ENCODE assay signal across 24 cellular contexts in genomic region chr9:85973238-85973637, GRCh38.
"Had no signal": no experiment of that assay in that cellular context is flagged by ENCODE, and none has a peak within 500 bp of the region (broad histone marks: within the 10 kb centered on the region; RNA-seq: fewer than 3 reads in every experiment).

No MANE protein-coding gene starts in this region.

- H3K4me1 Mint-ChIP-seq: stimulated activated naive B cell treated with anti-CD40 and anti-IgM and Interleukin-4, amounts not matched to agents 10 μg/mL and 1 μg/mL and 100 μg/mL, for 72 hours; stimulated activated naive CD8-positive, alpha-beta T cell treated with anti-CD3 and anti-CD28 coated beads, Interleukin-15, amount 100 ng/mL, for 72 hours had no signal

- H3K27ac ChIP-seq: dorsolateral prefrontal cortex, gastrocnemius medialis, heart right ventricle, neutrophil, spleen, thoracic aorta, transverse colon had no signal

- H3K4me3 ChIP-seq: dorsolateral prefrontal cortex, gastrocnemius medialis, heart right ventricle, spleen, thoracic aorta, transverse colon had no signal

- H3K4me3 Mint-ChIP-seq: naive thymus-derived CD4-positive, alpha-beta T cell; stimulated activated naive B cell treated with anti-CD40 and anti-IgM and Interleukin-4, amounts not matched to agents 10 μg/mL and 1 μg/mL and 100 μg/mL, for 72 hours; stimulated activated naive CD8-positive, alpha-beta T cell treated with anti-CD3 and anti-CD28 coated beads, Interleukin-15, amount 100 ng/mL, for 72 hours had no signal

- FAIRE-seq: endometrium, islet of Langerhans had no signal

- H3K27me3 ChIP-seq: dorsolateral prefrontal cortex, gastrocnemius medialis, heart right ventricle, neutrophil, spleen, transverse colon had no signal

- H3K4me1 ChIP-seq: gastrocnemius medialis, heart right ventricle, spleen, transverse colon had no signal

- H3K27me3 Mint-ChIP-seq: naive thymus-derived CD4-positive, alpha-beta T cell; stimulated activated naive B cell treated with anti-CD40 and anti-IgM and Interleukin-4, amounts not matched to agents 10 μg/mL and 1 μg/mL and 100 μg/mL, for 72 hours; stimulated activated naive CD8-positive, alpha-beta T cell treated with anti-CD3 and anti-CD28 coated beads, Interleukin-15, amount 100 ng/mL, for 72 hours had no signal

- H3K27ac Mint-ChIP-seq: stimulated activated naive B cell treated with anti-CD40 and anti-IgM and Interleukin-4, amounts not matched to agents 10 μg/mL and 1 μg/mL and 100 μg/mL, for 72 hours; stimulated activated naive CD8-positive, alpha-beta T cell treated with anti-CD3 and anti-CD28 coated beads, Interleukin-15, amount 100 ng/mL, for 72 hours had no signal

- ATAC-seq: esophagus mucosa; gastrocnemius medialis; heart right ventricle; naive thymus-derived CD4-positive, alpha-beta T cell; sciatic nerve; stimulated activated naive B cell treated with anti-CD40 and anti-IgM and Interleukin-4, amounts not matched to agents 10 μg/mL and 1 μg/mL and 100 μg/mL, for 72 hours; stimulated activated naive CD8-positive, alpha-beta T cell treated with anti-CD3 and anti-CD28 coated beads, Interleukin-15, amount 100 ng/mL, for 72 hours had no signal

- H3K9me3 Mint-ChIP-seq: stimulated activated naive B cell treated with anti-CD40 and anti-IgM and Interleukin-4, amounts not matched to agents 10 μg/mL and 1 μg/mL and 100 μg/mL, for 72 hours; stimulated activated naive CD8-positive, alpha-beta T cell treated with anti-CD3 and anti-CD28 coated beads, Interleukin-15, amount 100 ng/mL, for 72 hours had no signal

- H3K9me3 ChIP-seq: gastrocnemius medialis, heart right ventricle, neutrophil, spleen, thoracic aorta, transverse colon had no signal

- DNase-seq: cortex of kidney; dorsolateral prefrontal cortex; effector CD8-positive, alpha-beta T cell; gastrocnemius medialis; heart right ventricle; hypothalamus; kidney glomerular epithelial cell; mammary epithelial cell; naive thymus-derived CD4-positive, alpha-beta T cell; posterior cingulate gyrus; spleen; stimulated activated CD4-positive, alpha-beta T cell treated with anti-CD3 and anti-CD28 coated beads, Interleukin-15, amount 100 ng/mL, for 24 hours; stimulated activated CD4-positive, alpha-beta T cell treated with anti-CD3 and anti-CD28 coated beads, Interleukin-1b, Interleukin-23, amount 100 ng/mL, for 48 hours; stimulated activated CD4-positive, alpha-beta T cell treated with anti-CD3 and anti-CD28 coated beads, Interleukin-4, amount 100 ng/mL, for 24 hours; stimulated activated naive B cell treated with anti-CD40 and anti-IgM and Interleukin-4, amounts not matched to agents 10 μg/mL and 1 μg/mL and 100 μg/mL, for 72 hours; stimulated activated naive CD8-positive, alpha-beta T cell treated with anti-CD3 and anti-CD28 coated beads, Interleukin-15, amount 100 ng/mL, for 72 hours; substantia nigra; transverse colon had no signal
